9 cellular contexts compared by ENCODE assay signal in the genomic region with DNA sequence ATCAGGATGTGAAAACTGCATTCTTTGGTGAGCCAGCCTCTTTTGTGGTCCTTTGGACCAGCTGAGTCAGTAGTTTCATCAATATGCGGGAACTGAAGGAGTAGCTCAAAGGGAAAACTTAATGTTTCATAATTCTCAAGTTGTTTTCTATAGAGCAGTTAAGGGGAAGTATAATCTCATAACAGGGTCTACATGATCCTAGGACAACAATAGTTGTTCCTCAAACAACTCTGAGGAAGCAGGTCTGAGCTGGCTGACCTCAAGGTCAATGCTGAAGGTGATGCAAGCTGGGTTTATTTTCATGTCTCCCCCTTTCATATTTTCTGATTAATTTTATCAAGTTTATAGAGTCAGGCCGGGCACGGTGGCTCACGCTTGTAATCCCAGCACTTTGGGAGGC.
"Had no signal": no experiment of that assay in that cellular context is flagged by ENCODE, and none has a peak within 500 bp of the region (broad histone marks: within the 10 kb centered on the region; RNA-seq: fewer than 3 reads in every experiment).

No MANE protein-coding gene starts in this region.

- H3K27ac Mint-ChIP-seq: activated CD8-positive, alpha-beta T cell treated with anti-CD3 and anti-CD28 coated beads, Interleukin-2, amount 10 ng/mL, durations not matched to agents 7 days and 5 days; stimulated activated naive CD8-positive, alpha-beta T cell treated with anti-CD3 and anti-CD28 coated beads, Interleukin-15, Interleukin-2, amounts not matched to agents 100 ng/mL and 50 ng/mL, for 24 hours had no signal

- H3K4me3 ChIP-seq: cardiac muscle cell had no signal

- H3K27me3 Mint-ChIP-seq: stimulated activated naive CD8-positive, alpha-beta T cell treated with anti-CD3 and anti-CD28 coated beads, Interleukin-15, Interleukin-2, amounts not matched to agents 100 ng/mL and 50 ng/mL, for 24 hours had no signal

- DNase-seq: activated CD4-positive, alpha-beta T cell treated with anti-CD3 and anti-CD28 coated beads for 48 hours; activated CD8-positive, alpha-beta memory T cell treated with anti-CD3 and anti-CD28 coated beads, Interleukin-2, amount 50 U/mL, for 48 hours; activated CD8-positive, alpha-beta T cell treated with anti-CD3 and anti-CD28 coated beads, Interleukin-2, amount 10 ng/mL, durations not matched to agents 7 days and 5 days; cortex of kidney; mesendoderm; stimulated activated CD4-positive, alpha-beta T cell treated with anti-CD3 and anti-CD28 coated beads, Interleukin-2, amount 100 ng/mL, for 48 hours; T-helper 1 cell had no signal

- H3K36me3 ChIP-seq: cardiac muscle cell had no signal

- H3K27ac ChIP-seq: cardiac muscle cell had no signal

- H3K4me3 Mint-ChIP-seq: activated CD8-positive, alpha-beta T cell treated with anti-CD3 and anti-CD28 coated beads, Interleukin-2, amount 10 ng/mL, durations not matched to agents 7 days and 5 days; stimulated activated naive CD8-positive, alpha-beta T cell treated with anti-CD3 and anti-CD28 coated beads, Interleukin-15, Interleukin-2, amounts not matched to agents 100 ng/mL and 50 ng/mL, for 24 hours had no signal

- ATAC-seq: activated CD8-positive, alpha-beta T cell treated with anti-CD3 and anti-CD28 coated beads, Interleukin-2, amount 10 ng/mL, durations not matched to agents 7 days and 5 days had no signal

- H3K27me3 ChIP-seq: cardiac muscle cell had no signal
